In genomic region chr1:197838836-197839235, GRCh38 we compare ENCODE assay signal across 11 cellular contexts.
DNase-seq lines count a peak whose midpoint lies in the region; ATAC-seq and FAIRE-seq lines count a peak whose summit lies in the region.
"Had no signal": no experiment of that assay in that cellular context is flagged by ENCODE, and none has a peak within 500 bp of the region (broad histone marks: within the 10 kb centered on the region; RNA-seq: fewer than 3 reads in every experiment).

No MANE protein-coding gene starts in this region.

- POLR2A ChIA-PET in naive thymus-derived CD8-positive, alpha-beta T cell (lab: Charles Lee), result no interaction called here

- ATAC-seq in naive thymus-derived CD8-positive, alpha-beta T cell, result no peak
- ATAC-seq in GM21367 (IDR thresholded peaks at IDR 0.05; ENCODE audit: unreplicated experiment), result no peak

- peaks cover 0 to 4% (median 0%) of the 10 kb centered on the region in 5 donors for H3K27me3 Mint-ChIP-seq in naive thymus-derived CD8-positive, alpha-beta T cell

- H3K4me1 Mint-ChIP-seq in naive thymus-derived CD8-positive, alpha-beta T cell, result peaks cover 0 to 3% (median 1%) of the 10 kb centered on the region in 4 donors

- no peak for FAIRE-seq in GM19239 (lab: Jason Lieb, UNC)

- H3K27ac Mint-ChIP-seq in naive thymus-derived CD8-positive, alpha-beta T cell, result no peak overlapping the region

- H3K4me3 Mint-ChIP-seq in naive thymus-derived CD8-positive, alpha-beta T cell, result no peak overlapping the region

- DNase-seq in EH (ENCODE audit: low read depth), result peak; percentile 85
- peak; percentile 78 for DNase-seq in Kasumi-1 (lab: John Stamatoyannopoulos, UW)
- peak; percentile 82 for DNase-seq in amniotic epithelial cell (ENCODE audit: low read depth)
- DNase-seq in myocyte (ENCODE audit: low read depth), result peak; percentile 8
- no peak for DNase-seq in GM19239 (ENCODE audit: insufficient read length, low spot score)
- DNase-seq in naive thymus-derived CD8-positive, alpha-beta T cell, result no peak
- DNase-seq in GM19238 (ENCODE audit: insufficient read length, low spot score), result no peak
- DNase-seq: activated naive CD4-positive, alpha-beta T cell treated with Interleukin-2 at 50 U/mL for 16 hours; NCI-H1105; right lobe of liver had no signal

- peaks cover 0 to 7% (median 0%) of the 10 kb centered on the region in 3 donors for H3K36me3 Mint-ChIP-seq in naive thymus-derived CD8-positive, alpha-beta T cell

- H3K9me3 Mint-ChIP-seq in naive thymus-derived CD8-positive, alpha-beta T cell, result peaks cover 0 to 4% (median 0%) of the 10 kb centered on the region in 9 donors

Comparison
In these comparisons a context has a peak if more than half of its experiments do, and no peak if none do; other contexts are left out.
1. DNase-seq: peak in EH (single experiment), Kasumi-1 (2 of 2), amniotic epithelial cell (single experiment) and myocyte (single experiment); none in GM19239 (single experiment), naive thymus-derived CD8-positive, alpha-beta T cell (0 of 10) and GM19238 (single experiment).